21 cellular contexts compared by ENCODE assay signal in the genomic region with DNA sequence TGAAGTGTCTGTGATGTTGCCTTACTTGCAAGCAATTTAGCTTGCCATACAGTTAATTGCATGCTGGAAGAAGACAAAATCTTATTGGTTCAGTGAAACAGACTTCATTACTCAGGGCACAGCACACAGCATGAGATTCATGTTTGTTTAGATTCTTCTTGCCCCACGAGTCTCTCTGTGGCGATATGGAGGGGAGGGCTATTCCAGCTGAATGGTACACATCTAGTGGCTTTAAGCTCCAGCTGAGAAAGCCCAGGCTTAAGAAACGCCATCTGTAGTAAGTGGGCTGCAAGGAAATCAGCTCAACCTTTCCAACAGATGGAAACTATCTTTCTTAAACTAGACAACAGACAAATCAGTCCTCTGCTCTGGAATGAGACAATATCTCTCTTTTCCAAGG.
"Had no signal": no experiment of that assay in that cellular context is flagged by ENCODE, and none has a peak within 500 bp of the region (broad histone marks: within the 10 kb centered on the region; RNA-seq: fewer than 3 reads in every experiment).

No MANE protein-coding gene starts in this region.

- H3K4me1 ChIP-seq: gastroesophageal sphincter, heart right ventricle, left lung, upper lobe of left lung had no signal

- H3K36me3 ChIP-seq: gastroesophageal sphincter, heart right ventricle, left lung, ovary, thoracic aorta, upper lobe of left lung had no signal

- DNase-seq: activated CD4-positive, alpha-beta T cell treated with anti-CD3 and anti-CD28 coated beads, Interleukin-2, amount 50 U/mL, for 4 hours; activated gamma-delta T cell treated with Interleukin-2 at 50 U/mL for 16 hours; activated T-cell treated with anti-CD3 and anti-CD28 coated beads for 4 hours; erythroblast; heart right ventricle; left lung; mammary epithelial cell; naive B cell; ovary; stimulated activated CD4-positive, alpha-beta T cell treated with anti-CD3 and anti-CD28 coated beads, Interleukin-4, amount 100 ng/mL, for 4 hours; upper lobe of left lung had no signal

- H3K4me3 ChIP-seq: coronary artery, gastroesophageal sphincter, heart right ventricle, left lung, ovary, thoracic aorta, upper lobe of left lung had no signal

- H3K27ac ChIP-seq: coronary artery, gastroesophageal sphincter, heart right ventricle, left lung, ovary, thoracic aorta, upper lobe of left lung had no signal

- ATAC-seq: activated naive CD4-positive, alpha-beta T cell treated with anti-CD3 and anti-CD28 coated beads, Interleukin-2, amount 50 U/mL, for 72 hours; gastroesophageal sphincter; heart right ventricle; left lung; sciatic nerve; stimulated activated memory B cell treated with anti-CD40 and anti-IgM and Interleukin-4, amounts not matched to agents 10 μg/mL and 1 μg/mL and 100 μg/mL, for 72 hours had no signal

- H3K4me3 Mint-ChIP-seq: activated T-helper 1 cell treated with anti-CD3 and anti-CD28 coated beads, Interleukin-12 subunit alpha, Interleukin-12 subunit beta, Interleukin-2, Interleukin-4 antibody, amounts not matched to agents 30 ng/mL and 10 ng/mL and 1 ng/mL, durations not matched to agents 14 hours and 24 hours and 36 hours; brain; central memory CD8-positive, alpha-beta T cell; naive B cell; neural crest cell; stimulated activated memory B cell treated with anti-CD40 and anti-IgM and Interleukin-4, amounts not matched to agents 10 μg/mL and 1 μg/mL and 100 μg/mL, for 72 hours had no signal

- H3K9me3 ChIP-seq: gastroesophageal sphincter, ovary, thoracic aorta had no signal

- H3K27ac Mint-ChIP-seq: activated T-helper 1 cell treated with anti-CD3 and anti-CD28 coated beads, Interleukin-12 subunit alpha, Interleukin-12 subunit beta, Interleukin-2, Interleukin-4 antibody, amounts not matched to agents 30 ng/mL and 10 ng/mL and 1 ng/mL, durations not matched to agents 14 hours and 24 hours and 36 hours; naive B cell; stimulated activated memory B cell treated with anti-CD40 and anti-IgM and Interleukin-4, amounts not matched to agents 10 μg/mL and 1 μg/mL and 100 μg/mL, for 72 hours had no signal

- H3K27me3 Mint-ChIP-seq: central memory CD8-positive, alpha-beta T cell; naive B cell; stimulated activated memory B cell treated with anti-CD40 and anti-IgM and Interleukin-4, amounts not matched to agents 10 μg/mL and 1 μg/mL and 100 μg/mL, for 72 hours had no signal

- H3K36me3 Mint-ChIP-seq: activated naive CD4-positive, alpha-beta T cell treated with anti-CD3 and anti-CD28 coated beads, Interleukin-2, amount 50 U/mL, for 72 hours; brain; naive B cell; stimulated activated memory B cell treated with anti-CD40 and anti-IgM and Interleukin-4, amounts not matched to agents 10 μg/mL and 1 μg/mL and 100 μg/mL, for 72 hours had no signal

- H3K4me1 Mint-ChIP-seq: central memory CD8-positive, alpha-beta T cell; naive B cell; neural crest cell; stimulated activated memory B cell treated with anti-CD40 and anti-IgM and Interleukin-4, amounts not matched to agents 10 μg/mL and 1 μg/mL and 100 μg/mL, for 72 hours had no signal

- H3K27me3 ChIP-seq: gastroesophageal sphincter, heart right ventricle, left lung, ovary, upper lobe of left lung had no signal
